ENCODE assay signal across 8 cellular contexts in the genomic region with DNA sequence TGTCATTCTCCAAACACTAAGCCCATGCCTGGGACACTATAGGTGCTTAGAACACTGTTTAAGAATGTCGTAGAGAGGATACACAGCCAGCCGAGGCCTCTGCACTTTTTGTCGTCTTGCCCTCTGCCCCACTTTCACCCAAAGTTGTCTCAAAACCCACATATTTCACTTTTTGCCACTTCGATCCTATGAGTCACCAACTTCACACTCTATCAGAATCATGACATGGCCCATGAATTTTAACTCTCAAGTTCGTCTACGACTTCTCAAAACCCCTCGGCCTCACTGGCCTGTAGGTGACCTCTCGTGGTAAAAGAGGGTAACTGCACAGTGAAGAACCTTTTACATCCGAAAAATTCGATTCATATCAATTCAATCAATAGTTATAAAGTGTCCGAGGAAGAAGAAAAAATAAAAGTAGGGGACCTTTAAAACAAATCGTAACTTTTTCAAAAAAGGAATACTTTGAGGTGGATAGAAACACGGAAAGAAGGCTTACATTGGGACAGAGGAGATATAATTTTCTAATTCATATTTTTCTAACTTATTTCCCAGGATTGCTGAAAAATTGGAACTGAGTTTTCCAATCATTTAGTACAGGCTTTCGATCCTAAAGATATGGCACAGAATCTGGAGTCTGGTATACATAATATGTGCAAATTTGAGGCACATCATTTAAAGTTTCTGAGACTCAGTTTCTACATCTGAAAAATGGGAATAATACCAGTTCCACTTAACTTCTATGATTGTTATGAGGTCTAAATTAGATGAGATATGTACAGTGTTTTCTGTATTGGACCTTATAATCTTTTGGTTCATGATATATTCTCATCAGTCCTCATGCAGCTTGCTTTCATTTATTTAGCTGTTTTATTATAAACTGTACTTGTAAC.
DNase-seq lines count a peak whose midpoint lies in the region; ATAC-seq and TF ChIP-seq lines count a peak whose summit lies in the region.

No MANE protein-coding gene starts in this region.

- no peaks in the 10 kb centered on the region for H4K20me1 ChIP-seq in OCI-LY1 (ENCODE audit: insufficient read depth, low read length)

- TF ChIP-seq CTCF in HEK293 (tag by site-specific recombination; IDR thresholded peaks at IDR 0.05): 0 out of 2 replicates have a peak, but pooled peaks have one; percentile 36
- peak; percentile 84 for TF ChIP-seq CTCF in OCI-LY1 (IDR thresholded peaks at IDR 0.05; ENCODE audit: low read length)
- peak; percentile 93 for TF ChIP-seq CTCF in cardiac fibroblast (IDR thresholded peaks at IDR 0.05; ENCODE audit: low read depth, low read length)
- peak; percentile 78 to 87 (median 78) for TF ChIP-seq CTCF in testis (IDR thresholded peaks at IDR 0.05)

- H3K36me3 ChIP-seq in HEK293 (ENCODE audit: control insufficient read depth in 2 of 2, insufficient read depth in 1 of 2, low read length in 2 of 2): no peaks in the 10 kb centered on the region
- H3K36me3 ChIP-seq in OCI-LY1 (ENCODE audit: insufficient read depth, low read length): no peaks in the 10 kb centered on the region
- H3K36me3 ChIP-seq in testis (ENCODE audit: low read depth, missing control alignments): no peaks in the 10 kb centered on the region

- no peaks in the 10 kb centered on the region for H3F3A ChIP-seq in OCI-LY1 (ENCODE audit: insufficient read depth, low read length)

- no peaks in the 10 kb centered on the region for H3K27me3 ChIP-seq in OCI-LY1 (ENCODE audit: insufficient read depth, low read length)
- no peaks in the 10 kb centered on the region for H3K27me3 ChIP-seq in testis

- no peak overlapping the region for H3K9ac ChIP-seq in OCI-LY1 (ENCODE audit: low read length)

- CTCF ChIA-PET in HEK293 (lab: Yijun Ruan, JAX): interaction anchor here (0.7 to 5.4 kb wide), 9 partner anchors 13 to 496 kb away, joined by 3 to 164 read pairs (median 5); no protein-coding TSS in a partner anchor

- no peak overlapping the region for H2AFZ ChIP-seq in OCI-LY1 (ENCODE audit: low read length)

- TF ChIP-seq POLR2A in testis (IDR thresholded peaks at IDR 0.05): no peak

- H3K4me3 ChIP-seq in HEK293 (ENCODE audit: low read depth, low read length): no peak overlapping the region
- H3K4me3 ChIP-seq in OCI-LY1 (ENCODE audit: low read depth, low read length, poor library complexity, severe bottlenecking): no peak overlapping the region
- no peak overlapping the region for H3K4me3 ChIP-seq in cardiac fibroblast (replicated peaks in 1 of 2; ENCODE audit: low read depth in 2 of 2, low read length in 2 of 2)
- H3K4me3 ChIP-seq in testis: no peak overlapping the region

- no peak overlapping the region for H3K4me2 ChIP-seq in OCI-LY1 (ENCODE audit: low read length)

- 24 to 33% methylated on average over 14 of the region's 14 CpGs for WGBS in testis, 2 donors

- H3K9me3 ChIP-seq in HEK293 (ENCODE audit: control insufficient read depth, insufficient read depth, low read depth, low read length) (no peaks in the 10 kb centered on the region), OCI-LY1 (ENCODE audit: low read length) (no peaks in the 10 kb centered on the region), testis (no peaks in the 10 kb centered on the region)

- POLR2A ChIA-PET in HEK293 (lab: Yijun Ruan, JAX): no interaction called here

- no peaks in the 10 kb centered on the region for H3K9me2 ChIP-seq in OCI-LY1 (ENCODE audit: low read depth, low read length)

- H3K79me2 ChIP-seq in OCI-LY1 (ENCODE audit: insufficient read depth, low read length): no peaks in the 10 kb centered on the region

- intact Hi-C loops in testis (cut with DNase I; ENCODE audit: low total_unique reads): loop anchor here (5.0 kb wide), 1 partner anchor 127 kb away; no protein-coding TSS in a partner anchor

- no peak for ATAC-seq in GM21526 (IDR thresholded peaks at IDR 0.05; ENCODE audit: low FRiP score, unreplicated experiment)

- H3K27ac ChIP-seq in HEK293 (ENCODE audit: extremely low read depth, low read depth, low read length) (no peak overlapping the region), OCI-LY1 (ENCODE audit: low read depth, low read length, poor library complexity, severe bottlenecking) (no peak overlapping the region), testis (no peak overlapping the region)

- no peaks in the 10 kb centered on the region for H3K4me1 ChIP-seq in HEK293 (ENCODE audit: control insufficient read depth, insufficient read depth, low read length)
- H3K4me1 ChIP-seq in OCI-LY1 (ENCODE audit: insufficient read depth, low read length, severe bottlenecking): no peaks in the 10 kb centered on the region
- H3K4me1 ChIP-seq in testis: no peaks in the 10 kb centered on the region

- DNase-seq in NCI-H82 (lab: John Stamatoyannopoulos, UW) (peak; percentile 50), NCI-H82 treated with DMSO at 0.1 percent for 48 hours (lab: John Stamatoyannopoulos, UW; ENCODE audit: unreplicated experiment) (no peak), cardiac fibroblast (ENCODE audit: low read depth in 2 of 2) (peak; percentile 65 to 69), kidney glomerular epithelial cell (lab: John Stamatoyannopoulos, UW) (peak; percentile 46), testis (peak; percentile 44)

TF ChIP-seq in HEK293, 187 proteins besides CTCF, POLR2A, EP300 and RAD21 (continues in another document):
- TF ChIP-seq, protein P1, sequence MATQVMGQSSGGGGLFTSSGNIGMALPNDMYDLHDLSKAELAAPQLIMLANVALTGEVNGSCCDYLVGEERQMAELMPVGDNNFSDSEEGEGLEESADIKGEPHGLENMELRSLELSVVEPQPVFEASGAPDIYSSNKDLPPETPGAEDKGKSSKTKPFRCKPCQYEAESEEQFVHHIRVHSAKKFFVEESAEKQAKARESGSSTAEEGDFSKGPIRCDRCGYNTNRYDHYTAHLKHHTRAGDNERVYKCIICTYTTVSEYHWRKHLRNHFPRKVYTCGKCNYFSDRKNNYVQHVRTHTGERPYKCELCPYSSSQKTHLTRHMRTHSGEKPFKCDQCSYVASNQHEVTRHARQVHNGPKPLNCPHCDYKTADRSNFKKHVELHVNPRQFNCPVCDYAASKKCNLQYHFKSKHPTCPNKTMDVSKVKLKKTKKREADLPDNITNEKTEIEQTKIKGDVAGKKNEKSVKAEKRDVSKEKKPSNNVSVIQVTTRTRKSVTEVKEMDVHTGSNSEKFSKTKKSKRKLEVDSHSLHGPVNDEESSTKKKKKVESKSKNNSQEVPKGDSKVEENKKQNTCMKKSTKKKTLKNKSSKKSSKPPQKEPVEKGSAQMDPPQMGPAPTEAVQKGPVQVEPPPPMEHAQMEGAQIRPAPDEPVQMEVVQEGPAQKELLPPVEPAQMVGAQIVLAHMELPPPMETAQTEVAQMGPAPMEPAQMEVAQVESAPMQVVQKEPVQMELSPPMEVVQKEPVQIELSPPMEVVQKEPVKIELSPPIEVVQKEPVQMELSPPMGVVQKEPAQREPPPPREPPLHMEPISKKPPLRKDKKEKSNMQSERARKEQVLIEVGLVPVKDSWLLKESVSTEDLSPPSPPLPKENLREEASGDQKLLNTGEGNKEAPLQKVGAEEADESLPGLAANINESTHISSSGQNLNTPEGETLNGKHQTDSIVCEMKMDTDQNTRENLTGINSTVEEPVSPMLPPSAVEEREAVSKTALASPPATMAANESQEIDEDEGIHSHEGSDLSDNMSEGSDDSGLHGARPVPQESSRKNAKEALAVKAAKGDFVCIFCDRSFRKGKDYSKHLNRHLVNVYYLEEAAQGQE (tag by site-specific recombination; IDR thresholded peaks at IDR 0.05): no peak
- peak; percentile 69 for TF ChIP-seq ZNF654 (tag by site-specific recombination; IDR thresholded peaks at IDR 0.05; ENCODE audit: low read depth)
- peak; percentile 48; the same call in 1 of the 2 replicates for TF ChIP-seq ZNF2 (tag by site-specific recombination; IDR thresholded peaks at IDR 0.05)
- no peak for TF ChIP-seq OVOL3 (tag by site-specific recombination; IDR thresholded peaks at IDR 0.05)
- no peak for TF ChIP-seq ZNF280C (tag by site-specific recombination; IDR thresholded peaks at IDR 0.05)
- TF ChIP-seq ZNF18 (tag by site-specific recombination; IDR thresholded peaks at IDR 0.05): no peak
- no peak for TF ChIP-seq ZNF341 (tag by site-specific recombination; IDR thresholded peaks at IDR 0.05; ENCODE audit: low read depth)
- TF ChIP-seq, protein P2, sequence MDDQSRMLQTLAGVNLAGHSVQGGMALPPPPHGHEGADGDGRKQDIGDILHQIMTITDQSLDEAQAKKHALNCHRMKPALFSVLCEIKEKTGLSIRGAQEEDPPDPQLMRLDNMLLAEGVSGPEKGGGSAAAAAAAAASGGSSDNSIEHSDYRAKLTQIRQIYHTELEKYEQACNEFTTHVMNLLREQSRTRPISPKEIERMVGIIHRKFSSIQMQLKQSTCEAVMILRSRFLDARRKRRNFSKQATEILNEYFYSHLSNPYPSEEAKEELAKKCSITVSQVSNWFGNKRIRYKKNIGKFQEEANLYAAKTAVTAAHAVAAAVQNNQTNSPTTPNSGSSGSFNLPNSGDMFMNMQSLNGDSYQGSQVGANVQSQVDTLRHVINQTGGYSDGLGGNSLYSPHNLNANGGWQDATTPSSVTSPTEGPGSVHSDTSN (CRISPR knock-in tag; IDR thresholded peaks at IDR 0.05): no peak

Comparison
In these comparisons a context has a peak if more than half of its experiments do, and no peak if none do; other contexts are left out.
1. CTCF ChIP-seq: peak in every context shown above with its lines; median percentile 93 in cardiac fibroblast; 84 in OCI-LY1; 78 in testis; 36 in HEK293.